25 cellular contexts compared by ENCODE assay signal in genomic region chr12:18580286-18580685, GRCh38.
"Had no signal": no experiment of that assay in that cellular context is flagged by ENCODE, and none has a peak within 500 bp of the region (broad histone marks: within the 10 kb centered on the region; RNA-seq: fewer than 3 reads in every experiment).

No MANE protein-coding gene starts in this region.

- ATAC-seq: activated CD8-positive, alpha-beta memory T cell treated with anti-CD3 and anti-CD28 coated beads, Interleukin-2, amount 10 ng/mL, durations not matched to agents 7 days and 5 days; activated CD8-positive, alpha-beta T cell treated with anti-CD3 and anti-CD28 coated beads for 36 hours; activated naive CD8-positive, alpha-beta T cell treated with anti-CD3 and anti-CD28 coated beads, Interleukin-2, amount 50 U/mL, for 24 hours; esophagus mucosa; natural killer cell treated with Interleukin-12 subunit alpha and Interleukin-12 subunit beta and Interleukin-15 and Interleukin-18, amount 100 ng/mL, for 72 hours; psoas muscle had no signal

- H3K4me1 ChIP-seq: psoas muscle, right atrium auricular region, upper lobe of left lung had no signal

- H3K36me3 ChIP-seq: neutrophil, ovary, right atrium auricular region, upper lobe of left lung, WERI-Rb-1 had no signal

- H3K9me3 ChIP-seq: neutrophil, ovary, psoas muscle had no signal

- H3K27me3 ChIP-seq: neutrophil, ovary, right atrium auricular region, upper lobe of left lung had no signal

- H3K4me3 ChIP-seq: ovary, psoas muscle, right atrium auricular region, upper lobe of left lung had no signal

- DNase-seq: activated CD4-positive, alpha-beta T cell treated with anti-CD3 and anti-CD28 coated beads, Interleukin-2, amount 10 ng/mL, durations not matched to agents 7 days and 5 days; activated CD4-positive, CD25-positive, alpha-beta regulatory T cell treated with anti-CD3 and anti-CD28 coated beads, Interleukin-2, amount 50 U/mL, for 72 hours; activated CD8-positive, alpha-beta memory T cell treated with anti-CD3 and anti-CD28 coated beads, Interleukin-2, amount 10 ng/mL, durations not matched to agents 7 days and 5 days; activated CD8-positive, alpha-beta T cell treated with anti-CD3 and anti-CD28 coated beads for 36 hours; activated gamma-delta T cell; activated naive CD4-positive, alpha-beta T cell treated with anti-CD3 and anti-CD28 coated beads, Interleukin-2, amount 50 U/mL, for 16 hours; activated naive CD8-positive, alpha-beta T cell treated with anti-CD3 and anti-CD28 coated beads, Interleukin-2, amount 50 U/mL, for 24 hours; activated T-cell treated with anti-CD3 and anti-CD28 coated beads for 4 hours; aorta; caudate nucleus; dermis blood vessel endothelial cell; effector memory CD4-positive, alpha-beta T cell; foreskin melanocyte; head of caudate nucleus; ovary; psoas muscle; stimulated activated CD4-positive, alpha-beta T cell treated with anti-CD3 and anti-CD28 coated beads, Interleukin-4, amount 100 ng/mL, for 24 hours; stimulated activated naive CD4-positive, alpha-beta T cell treated with Interleukin-2 at 50 U/mL for 16 hours; T-helper 1 cell; upper lobe of left lung; WERI-Rb-1 had no signal

- H3K27ac ChIP-seq: neutrophil, ovary, psoas muscle, right atrium auricular region, upper lobe of left lung, WERI-Rb-1 had no signal
